1 cellular context compared by ENCODE assay signal in genomic region chr4:105399535-105400161, GRCh38.
TF ChIP-seq lines count a peak whose summit lies in the region.

No MANE protein-coding gene starts in this region.

TF ChIP-seq in WTC11, 78 proteins besides CTCF, POLR2A, EP300 and RAD21 (continued from another document):
- TF ChIP-seq AFF4 (CRISPR knock-in tag; IDR thresholded peaks at IDR 0.05; ENCODE audit: borderline replicate concordance) (no peak), NFATC4 (CRISPR knock-in tag; IDR thresholded peaks at IDR 0.05) (no peak), NR3C1 (CRISPR knock-in tag; conservative IDR thresholded peaks at IDR 0.05; ENCODE audit: low read depth) (no peak), MXD4 (CRISPR knock-in tag; IDR thresholded peaks at IDR 0.05; ENCODE audit: borderline replicate concordance) (no peak), ATF6 (CRISPR knock-in tag; IDR thresholded peaks at IDR 0.05) (no peak)
